ENCODE assay signal across 15 cellular contexts in the genomic region with DNA sequence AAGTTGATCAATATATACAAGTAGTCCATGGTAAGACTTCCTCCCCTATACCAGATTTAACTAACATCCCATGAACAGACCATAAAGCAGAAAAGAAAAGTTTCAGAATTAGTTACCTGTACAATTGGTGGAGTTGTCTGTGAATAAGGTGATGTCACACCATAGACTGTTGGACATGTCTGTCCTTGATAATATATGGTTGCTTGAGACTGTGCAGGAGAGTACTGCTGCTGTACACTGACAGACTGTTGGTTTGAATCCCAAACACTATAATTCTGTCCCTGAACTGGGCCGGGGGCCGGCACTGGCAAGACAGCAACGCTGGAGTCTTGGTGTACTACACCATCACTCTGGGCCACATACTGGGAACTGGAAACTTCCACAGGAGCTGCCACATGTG.
DNase-seq lines count a peak whose midpoint lies in the region; ATAC-seq, FAIRE-seq and TF ChIP-seq lines count a peak whose summit lies in the region.
"Had no signal": no experiment of that assay in that cellular context is flagged by ENCODE, and none has a peak within 500 bp of the region (broad histone marks: within the 10 kb centered on the region; RNA-seq: fewer than 3 reads in every experiment).

No MANE protein-coding gene starts in this region.

- no peak for DNase-seq in activated naive CD4-positive, alpha-beta T cell treated with anti-CD3 and anti-CD28 coated beads, Interleukin-2, amount 10 ng/mL, durations not matched to agents 7 days and 5 days
- DNase-seq in activated naive CD4-positive, alpha-beta T cell (lab: John Stamatoyannopoulos, UW): no peak
- no peak for DNase-seq in activated T-helper 2 cell treated with anti-CD3 and anti-CD28 coated beads, Interferon-gamma antibody, Interleukin-2, Interleukin-4, amounts not matched to agents 10 μg/mL and 5 μg/mL and 100 μg/mL, durations not matched to agents 14 hours and 24 hours and 36 hours (ENCODE audit: low spot score)
- DNase-seq in memory B cell (ENCODE audit: low spot score in 2 of 2) (no peak), Calu3 (no peak), NOMO-1 treated with dmso at 0.1 percent for 144 hours (lab: John Stamatoyannopoulos, UW; ENCODE audit: unreplicated experiment) (no peak), small intestine (no peak)
- no peak for DNase-seq in stimulated activated naive CD8-positive, alpha-beta T cell treated with anti-CD3 and anti-CD28 coated beads, Interleukin-15, amount 100 ng/mL, for 72 hours
- DNase-seq: amniotic stem cell, esophagus squamous epithelium, NCI-H1694 treated with DMSO at 0.1 percent for 48 hours, NCI-H774, nucleus accumbens, PC-9, thyroid gland had no signal

- no peak overlapping the region for H3K4me3 Mint-ChIP-seq in activated naive CD4-positive, alpha-beta T cell treated with anti-CD3 and anti-CD28 coated beads, Interleukin-2, amount 10 ng/mL, durations not matched to agents 7 days and 5 days
- no peak overlapping the region for H3K4me3 Mint-ChIP-seq in activated T-helper 2 cell treated with anti-CD3 and anti-CD28 coated beads, Interferon-gamma antibody, Interleukin-2, Interleukin-4, amounts not matched to agents 10 μg/mL and 5 μg/mL and 100 μg/mL, durations not matched to agents 14 hours and 24 hours and 36 hours (ENCODE audit: low read depth)
- H3K4me3 Mint-ChIP-seq in memory B cell (no peak overlapping the region), Calu3 (ENCODE audit: low read depth, unreplicated experiment) (no peak overlapping the region)
- peak overlapping the region; percentile 51 to 57 for H3K4me3 Mint-ChIP-seq in stimulated activated naive CD8-positive, alpha-beta T cell treated with anti-CD3 and anti-CD28 coated beads, Interleukin-15, amount 100 ng/mL, for 72 hours

- H3K9me3 ChIP-seq in small intestine (ENCODE audit: control insufficient read depth, low read depth): no peaks in the 10 kb centered on the region
- H3K9me3 ChIP-seq: esophagus squamous epithelium, thyroid gland had no signal

- no peak overlapping the region for H3K4me3 ChIP-seq in small intestine (ENCODE audit: low read depth in 1 of 2, low read length in 2 of 2)
- H3K4me3 ChIP-seq: esophagus squamous epithelium, PC-9, thyroid gland had no signal

- no peaks in the 10 kb centered on the region for H3K9me3 Mint-ChIP-seq in activated naive CD4-positive, alpha-beta T cell treated with anti-CD3 and anti-CD28 coated beads, Interleukin-2, amount 10 ng/mL, durations not matched to agents 7 days and 5 days
- H3K9me3 Mint-ChIP-seq in activated T-helper 2 cell treated with anti-CD3 and anti-CD28 coated beads, Interferon-gamma antibody, Interleukin-2, Interleukin-4, amounts not matched to agents 10 μg/mL and 5 μg/mL and 100 μg/mL, durations not matched to agents 14 hours and 24 hours and 36 hours: no peaks in the 10 kb centered on the region
- H3K9me3 Mint-ChIP-seq in memory B cell (no peaks in the 10 kb centered on the region), Calu3 (ENCODE audit: low read depth, unreplicated experiment) (no peaks in the 10 kb centered on the region)
- H3K9me3 Mint-ChIP-seq in stimulated activated naive CD8-positive, alpha-beta T cell treated with anti-CD3 and anti-CD28 coated beads, Interleukin-15, amount 100 ng/mL, for 72 hours: no peaks in the 10 kb centered on the region

- no peak for ATAC-seq in memory B cell (ENCODE audit: low read depth)
- ATAC-seq in stimulated activated naive CD8-positive, alpha-beta T cell treated with anti-CD3 and anti-CD28 coated beads, Interleukin-15, amount 100 ng/mL, for 72 hours: peak; percentile 42

- H3K27ac Mint-ChIP-seq in activated naive CD4-positive, alpha-beta T cell treated with anti-CD3 and anti-CD28 coated beads, Interleukin-2, amount 10 ng/mL, durations not matched to agents 7 days and 5 days: peak overlapping the region; percentile 88
- peak overlapping the region; percentile 69 for H3K27ac Mint-ChIP-seq in activated T-helper 2 cell treated with anti-CD3 and anti-CD28 coated beads, Interferon-gamma antibody, Interleukin-2, Interleukin-4, amounts not matched to agents 10 μg/mL and 5 μg/mL and 100 μg/mL, durations not matched to agents 14 hours and 24 hours and 36 hours
- peak overlapping the region; percentile 54 for H3K27ac Mint-ChIP-seq in memory B cell
- H3K27ac Mint-ChIP-seq in stimulated activated naive CD8-positive, alpha-beta T cell treated with anti-CD3 and anti-CD28 coated beads, Interleukin-15, amount 100 ng/mL, for 72 hours: peak overlapping the region; percentile 4 to 74
- no peak overlapping the region for H3K27ac Mint-ChIP-seq in Calu3 (ENCODE audit: unreplicated experiment)

- no peaks in the 10 kb centered on the region for H3K4me1 ChIP-seq in small intestine (ENCODE audit: control insufficient read depth in 2 of 2, insufficient read depth in 1 of 2, low read depth in 1 of 2, low read length in 1 of 2)
- H3K4me1 ChIP-seq: thyroid gland had no signal

- H3K27me3 ChIP-seq in small intestine (ENCODE audit: control insufficient read depth in 2 of 2, insufficient read depth in 2 of 2, low read length in 2 of 2): no peaks in the 10 kb centered on the region
- H3K27me3 ChIP-seq: esophagus squamous epithelium, thyroid gland had no signal

- H3K27ac ChIP-seq in small intestine (ENCODE audit: low read depth in 1 of 2, low read length in 1 of 2): peak overlapping the region in 1 of 2 donors; percentile 24
- H3K27ac ChIP-seq: esophagus squamous epithelium, PC-9, thyroid gland had no signal

- BruUV-seq in Calu3 (replicated peaks; lab: Mats Ljungman, UMichigan): no TSS peak

- CTCF ChIA-PET in activated naive CD4-positive, alpha-beta T cell treated with anti-CD3 and anti-CD28 coated beads, Interleukin-2, amount 10 ng/mL, durations not matched to agents 7 days and 5 days (lab: Charles Lee): interaction anchor here (0.5 kb wide), 1 partner anchor 150 kb away, joined by 3 read pairs; no protein-coding TSS in a partner anchor
- CTCF ChIA-PET in Calu3 (lab: Charles Lee): interaction anchor here (0.6 kb wide), 1 partner anchor 132 kb away, joined by 3 read pairs; no protein-coding TSS in a partner anchor

- WGBS in small intestine, 3 donors: 95 to 98% (median 97%) methylated on average over 3 of the region's 3 CpGs

- no peak for TF ChIP-seq CTCF in Calu3 (IDR thresholded peaks at IDR 0.05; ENCODE audit: unreplicated experiment)

- intact Hi-C loops in activated T-helper 2 cell treated with anti-CD3 and anti-CD28 coated beads, Interferon-gamma antibody, Interleukin-2, Interleukin-4, amounts not matched to agents 10 μg/mL and 5 μg/mL and 100 μg/mL, durations not matched to agents 14 hours and 24 hours and 36 hours (cut with micrococcal nuclease): loop anchor here (1.0 to 10.0 kb wide), 2 partner anchors 37 to 108 kb away; partner anchors contain the start of gene SETD2
- intact Hi-C loops in Calu3 (cut with micrococcal nuclease; ENCODE audit: unreplicated experiment): no loop called here

- peaks cover 0 to 7% of the 10 kb centered on the region in 2 donors for H3K36me3 ChIP-seq in small intestine (ENCODE audit: control insufficient read depth in 2 of 2, insufficient read depth in 2 of 2, low read length in 2 of 2)

- H3K27me3 Mint-ChIP-seq in activated naive CD4-positive, alpha-beta T cell treated with anti-CD3 and anti-CD28 coated beads, Interleukin-2, amount 10 ng/mL, durations not matched to agents 7 days and 5 days: no peaks in the 10 kb centered on the region
- no peaks in the 10 kb centered on the region for H3K27me3 Mint-ChIP-seq in activated T-helper 2 cell treated with anti-CD3 and anti-CD28 coated beads, Interferon-gamma antibody, Interleukin-2, Interleukin-4, amounts not matched to agents 10 μg/mL and 5 μg/mL and 100 μg/mL, durations not matched to agents 14 hours and 24 hours and 36 hours (ENCODE audit: low read depth)
- no peaks in the 10 kb centered on the region for H3K27me3 Mint-ChIP-seq in memory B cell
- H3K27me3 Mint-ChIP-seq in stimulated activated naive CD8-positive, alpha-beta T cell treated with anti-CD3 and anti-CD28 coated beads, Interleukin-15, amount 100 ng/mL, for 72 hours: no peaks in the 10 kb centered on the region
- no peaks in the 10 kb centered on the region for H3K27me3 Mint-ChIP-seq in Calu3 (ENCODE audit: unreplicated experiment)

- FAIRE-seq in small intestine (lab: Jason Lieb, UNC): no peak

- peaks cover 39% of the 10 kb centered on the region for H3K4me1 Mint-ChIP-seq in activated naive CD4-positive, alpha-beta T cell treated with anti-CD3 and anti-CD28 coated beads, Interleukin-2, amount 10 ng/mL, durations not matched to agents 7 days and 5 days
- peaks cover 30% of the 10 kb centered on the region for H3K4me1 Mint-ChIP-seq in activated T-helper 2 cell treated with anti-CD3 and anti-CD28 coated beads, Interferon-gamma antibody, Interleukin-2, Interleukin-4, amounts not matched to agents 10 μg/mL and 5 μg/mL and 100 μg/mL, durations not matched to agents 14 hours and 24 hours and 36 hours (ENCODE audit: low read depth)
- H3K4me1 Mint-ChIP-seq in memory B cell: peaks cover 15% of the 10 kb centered on the region
- H3K4me1 Mint-ChIP-seq in stimulated activated naive CD8-positive, alpha-beta T cell treated with anti-CD3 and anti-CD28 coated beads, Interleukin-15, amount 100 ng/mL, for 72 hours: peaks cover 45% of the 10 kb centered on the region
- H3K4me1 Mint-ChIP-seq in Calu3 (ENCODE audit: low read depth, unreplicated experiment): no peaks in the 10 kb centered on the region

- peaks cover 45% of the 10 kb centered on the region for H3K36me3 Mint-ChIP-seq in activated naive CD4-positive, alpha-beta T cell treated with anti-CD3 and anti-CD28 coated beads, Interleukin-2, amount 10 ng/mL, durations not matched to agents 7 days and 5 days
- peaks cover 50% of the 10 kb centered on the region for H3K36me3 Mint-ChIP-seq in activated T-helper 2 cell treated with anti-CD3 and anti-CD28 coated beads, Interferon-gamma antibody, Interleukin-2, Interleukin-4, amounts not matched to agents 10 μg/mL and 5 μg/mL and 100 μg/mL, durations not matched to agents 14 hours and 24 hours and 36 hours (ENCODE audit: low read depth)
- H3K36me3 Mint-ChIP-seq in memory B cell (peaks cover 24% of the 10 kb centered on the region), Calu3 (ENCODE audit: insufficient read depth, unreplicated experiment) (peaks cover 10% of the 10 kb centered on the region)

Comparison
In these comparisons a context has a peak if more than half of its experiments do, and no peak if none do; other contexts are left out.
1. H3K4me3 Mint-ChIP-seq: peak in stimulated activated naive CD8-positive, alpha-beta T cell treated with anti-CD3 and anti-CD28 coated beads, Interleukin-15, amount 100 ng/mL, for 72 hours (2 of 2); none in activated naive CD4-positive, alpha-beta T cell treated with anti-CD3 and anti-CD28 coated beads, Interleukin-2, amount 10 ng/mL, durations not matched to agents 7 days and 5 days (single experiment), activated T-helper 2 cell treated with anti-CD3 and anti-CD28 coated beads, Interferon-gamma antibody, Interleukin-2, Interleukin-4, amounts not matched to agents 10 μg/mL and 5 μg/mL and 100 μg/mL, durations not matched to agents 14 hours and 24 hours and 36 hours (single experiment), memory B cell (single experiment) and Calu3 (single experiment).